ENCODE assay signal across 8 cellular contexts in genomic region chr5:112551437-112552018, GRCh38.
DNase-seq lines count a peak whose midpoint lies in the region; ATAC-seq and TF ChIP-seq lines count a peak whose summit lies in the region.

No MANE protein-coding gene starts in this region.

- DNase-seq in DMS 273 (lab: John Stamatoyannopoulos, UW; ENCODE audit: unreplicated experiment) (peak; percentile 80), NCI-H146 treated with DMSO at 0.1 percent for 48 hours (lab: John Stamatoyannopoulos, UW; ENCODE audit: unreplicated experiment) (peak; percentile 38), T-helper 22 cell (ENCODE audit: low read depth) (peak; percentile 2), epithelial cell of esophagus (ENCODE audit: low read depth) (peak; percentile 73), NCI-H1048 (lab: John Stamatoyannopoulos, UW) (no peak)
- DNase-seq in naive thymus-derived CD4-positive, alpha-beta T cell, result peak in 7 of 9 donors; percentile 23 to 67 (median 48)

- H3K27ac ChIP-seq in naive thymus-derived CD4-positive, alpha-beta T cell (ENCODE audit: low read depth, low read length), result no peak overlapping the region

- H3K9me3 Mint-ChIP-seq in naive thymus-derived CD4-positive, alpha-beta T cell, result no peaks in the 10 kb centered on the region

- no peak overlapping the region for H3K4me3 ChIP-seq in epithelial cell of esophagus (ENCODE audit: low read length)
- H3K4me3 ChIP-seq in naive thymus-derived CD4-positive, alpha-beta T cell (ENCODE audit: low read length), result no peak overlapping the region

- H3K9me3 ChIP-seq in naive thymus-derived CD4-positive, alpha-beta T cell (ENCODE audit: control insufficient read depth in 2 of 3, low read length in 3 of 3), result no peaks in the 10 kb centered on the region

- TF ChIP-seq CTCF in epithelial cell of esophagus (IDR thresholded peaks at IDR 0.05; ENCODE audit: insufficient read depth, low read depth, low read length, missing control alignments), result peak; percentile 72

- intact Hi-C loops in naive thymus-derived CD4-positive, alpha-beta T cell (cut with micrococcal nuclease), result loop anchor here (1.0 to 10.0 kb wide), 11 partner anchors 155 to 1055 kb away; partner anchors contain the start of gene REEP5 (in 1 of the 2)

- no peak overlapping the region for H3K4me3 Mint-ChIP-seq in naive thymus-derived CD4-positive, alpha-beta T cell

- H3K4me1 ChIP-seq in naive thymus-derived CD4-positive, alpha-beta T cell (ENCODE audit: control insufficient read depth in 2 of 2, insufficient read depth in 2 of 2, low read length in 2 of 2), result no peaks in the 10 kb centered on the region

- H3K36me3 ChIP-seq in naive thymus-derived CD4-positive, alpha-beta T cell (ENCODE audit: control insufficient read depth in 2 of 3, insufficient read depth in 3 of 3, low read length in 3 of 3), result no peaks in the 10 kb centered on the region

- no peak overlapping the region for H3K27ac Mint-ChIP-seq in naive thymus-derived CD4-positive, alpha-beta T cell

- CTCF ChIA-PET in naive thymus-derived CD4-positive, alpha-beta T cell (lab: Charles Lee), result interaction anchor here (0.7 to 7.0 kb wide), 3 partner anchors 207 to 260 kb away, joined by 3 to 63 read pairs (median 3); no protein-coding TSS in a partner anchor

- peaks cover 0 to 4% (median 0%) of the 10 kb centered on the region in 7 donors for H3K4me1 Mint-ChIP-seq in naive thymus-derived CD4-positive, alpha-beta T cell

- ATAC-seq in GM21390 (IDR thresholded peaks at IDR 0.05; ENCODE audit: unreplicated experiment) (peak; percentile 57), GM21367 (IDR thresholded peaks at IDR 0.05; ENCODE audit: unreplicated experiment) (no peak)
- ATAC-seq in naive thymus-derived CD4-positive, alpha-beta T cell, result peak; percentile 71

- H3K27me3 Mint-ChIP-seq in naive thymus-derived CD4-positive, alpha-beta T cell, result peaks cover 0 to 16% (median 5%) of the 10 kb centered on the region in 5 donors

- H3K36me3 Mint-ChIP-seq in naive thymus-derived CD4-positive, alpha-beta T cell, result no peaks in the 10 kb centered on the region

- POLR2A ChIA-PET in naive thymus-derived CD4-positive, alpha-beta T cell (lab: Charles Lee), result no interaction called here

- H3K27me3 ChIP-seq in naive thymus-derived CD4-positive, alpha-beta T cell (ENCODE audit: control insufficient read depth in 2 of 2, insufficient read depth in 2 of 2, low read length in 2 of 2), result no peaks in the 10 kb centered on the region
